Comparison of ENCODE assay signal across 17 cellular contexts in genomic region chr10:98433881-98434732, GRCh38. TPM values are rescaled to one million over a fixed set of nuclear protein-coding genes. Genes with fewer than 3 reads are reported as not detected.
DNase-seq lines count a peak whose midpoint lies in the region; ATAC-seq and TF ChIP-seq lines count a peak whose summit lies in the region.
"Had no signal": no experiment of that assay in that cellular context is flagged by ENCODE, and none has a peak within 500 bp of the region (broad histone marks: within the 10 kb centered on the region; RNA-seq: fewer than 3 reads in every experiment).

No MANE protein-coding gene starts in this region.

- 0 out of 4 replicates have a peak overlapping the region, but pooled peaks of 1 of the 2 experiments have one; percentile 8 for H4K8ac ChIP-seq in IMR-90 (ENCODE audit: low read depth in 2 of 2, low read length in 2 of 2)

- POLR2A ChIA-PET in IMR-90 (lab: Charles Lee; ENCODE audit: unreplicated experiment): no interaction called here

- no peak overlapping the region for H4K91ac ChIP-seq in IMR-90 (ENCODE audit: insufficient read depth, low read depth, low read length)

- no TSS peak for BruUV-seq in Calu3 (replicated peaks; lab: Mats Ljungman, UMichigan)
- no TSS peak for BruUV-seq in IMR-90 (replicated peaks; lab: Mats Ljungman, UMichigan)

- no peaks in the 10 kb centered on the region for H3K27me3 ChIP-seq in IMR-90 (ENCODE audit: control insufficient read depth, insufficient read depth, low read length)
- H3K27me3 ChIP-seq: MG63, right atrium auricular region had no signal

- no peak overlapping the region for H3K27ac Mint-ChIP-seq in Calu3 (ENCODE audit: unreplicated experiment)
- H3K27ac Mint-ChIP-seq in activated naive CD4-positive, alpha-beta T cell treated with anti-CD3 and anti-CD28 coated beads, Interleukin-2, amount 10 ng/mL, durations not matched to agents 7 days and 5 days: no peak overlapping the region
- H3K27ac Mint-ChIP-seq: activated CD4-positive, alpha-beta memory T cell treated with anti-CD3 and anti-CD28 coated beads, Interleukin-2, amount 10 ng/mL, durations not matched to agents 7 days and 5 days; immature natural killer cell had no signal

- in situ Hi-C loops in IMR-90 (cut with MboI; ENCODE audit: low sequenced_read_pairs) (no loop called here), astrocyte of the spinal cord (cut with HindIII; ENCODE audit: low sequenced_read_pairs) (no loop called here)

- H3K9me3 ChIP-seq in IMR-90 (ENCODE audit: control insufficient read depth, insufficient read depth, low read length): no peaks in the 10 kb centered on the region
- H3K9me3 ChIP-seq: MG63 had no signal

- no peaks in the 10 kb centered on the region for H3K9me3 Mint-ChIP-seq in Calu3 (ENCODE audit: low read depth, unreplicated experiment)
- H3K9me3 Mint-ChIP-seq in activated T-cell treated with anti-CD3 and anti-CD28 coated beads, Interleukin-2, amount 50 U/mL, for 4 hours: peaks cover 5% of the 10 kb centered on the region
- H3K9me3 Mint-ChIP-seq in activated naive CD4-positive, alpha-beta T cell treated with anti-CD3 and anti-CD28 coated beads, Interleukin-2, amount 10 ng/mL, durations not matched to agents 7 days and 5 days: peaks cover 3% of the 10 kb centered on the region

- H2BK120ac ChIP-seq in IMR-90 (ENCODE audit: low read depth, low read length): no peak overlapping the region; the same call in 1 of the 2 replicates

- TF ChIP-seq RAD21 in IMR-90 (IDR thresholded peaks at IDR 0.05; ENCODE audit: low read length): no peak

- H3K14ac ChIP-seq in IMR-90 (replicated peaks; ENCODE audit: low read depth, low read length): no peak overlapping the region

- no peak overlapping the region for H3K9ac ChIP-seq in IMR-90 (ENCODE audit: low read depth, low read length)

- peak; percentile 85 for ATAC-seq in IMR-90 (ENCODE audit: low read depth)
- no peak for ATAC-seq in activated T-cell treated with anti-CD3 and anti-CD28 coated beads, Interleukin-2, amount 50 U/mL, for 4 hours
- ATAC-seq in HG03175 (IDR thresholded peaks at IDR 0.05; ENCODE audit: unreplicated experiment): no peak

- intact Hi-C loops in Calu3 (cut with micrococcal nuclease; ENCODE audit: unreplicated experiment) (no loop called here), IMR-90 (cut with micrococcal nuclease) (no loop called here)

- no peak overlapping the region for H3K4me3 ChIP-seq in IMR-90 (ENCODE audit: insufficient read depth, low read depth, low read length)
- no peak overlapping the region for H3K4me3 ChIP-seq in astrocyte of the spinal cord (ENCODE audit: low read depth, low read length)
- H3K4me3 ChIP-seq: MG63, right atrium auricular region had no signal

- H3K4me2 ChIP-seq in IMR-90 (ENCODE audit: low read depth, low read length): no peak overlapping the region

- dilution Hi-C loops in IMR-90 (cut with HindIII; ENCODE audit: low sequenced_read_pairs, unreplicated experiment): no loop called here

- no peaks in the 10 kb centered on the region for H4K20me1 ChIP-seq in IMR-90 (ENCODE audit: insufficient read depth, low read length)

- H3K27ac ChIP-seq in IMR-90 (ENCODE audit: insufficient read depth, low read length): no peak overlapping the region; the same call in 1 of the 2 replicates
- H3K27ac ChIP-seq: right atrium auricular region had no signal

- H3K4me1 ChIP-seq in IMR-90 (ENCODE audit: control insufficient read depth, insufficient read depth, low read length): peaks cover 9% of the 10 kb centered on the region; the same call in 1 of the 2 replicates

- H3K18ac ChIP-seq in IMR-90 (ENCODE audit: low read depth, low read length): no peak overlapping the region

- peak overlapping the region; percentile 3; the same call in 1 of the 2 replicates for H2AK5ac ChIP-seq in IMR-90 (ENCODE audit: low read depth, low read length)

- CTCF ChIA-PET in Calu3 (lab: Charles Lee) (interaction anchor here (1.7 kb wide), 1 partner anchor 8 kb away, joined by 3 read pairs; no protein-coding TSS in a partner anchor), IMR-90 (lab: Yijun Ruan, JAX) (interaction anchor here (1.6 kb wide), 1 partner anchor 8 kb away, joined by 7 read pairs; no protein-coding TSS in a partner anchor)
- CTCF ChIA-PET in activated naive CD4-positive, alpha-beta T cell treated with anti-CD3 and anti-CD28 coated beads, Interleukin-2, amount 10 ng/mL, durations not matched to agents 7 days and 5 days (lab: Charles Lee): interaction anchor here (3.1 kb wide), 1 partner anchor 9 kb away, joined by 10 read pairs; no protein-coding TSS in a partner anchor

- no peak overlapping the region for H2BK15ac ChIP-seq in IMR-90 (ENCODE audit: low read depth, low read length)

- H3K4me3 Mint-ChIP-seq in Calu3 (ENCODE audit: low read depth, unreplicated experiment): no peak overlapping the region
- H3K4me3 Mint-ChIP-seq in activated T-cell treated with anti-CD3 and anti-CD28 coated beads, Interleukin-2, amount 50 U/mL, for 4 hours: no peak overlapping the region
- no peak overlapping the region for H3K4me3 Mint-ChIP-seq in activated naive CD4-positive, alpha-beta T cell treated with anti-CD3 and anti-CD28 coated beads, Interleukin-2, amount 10 ng/mL, durations not matched to agents 7 days and 5 days
- H3K4me3 Mint-ChIP-seq: activated CD4-positive, alpha-beta memory T cell treated with anti-CD3 and anti-CD28 coated beads, Interleukin-2, amount 10 ng/mL, durations not matched to agents 7 days and 5 days; immature natural killer cell had no signal

- H3K36me3 Mint-ChIP-seq in Calu3 (ENCODE audit: insufficient read depth, unreplicated experiment): peaks cover 20% of the 10 kb centered on the region
- H3K36me3 Mint-ChIP-seq in activated T-cell treated with anti-CD3 and anti-CD28 coated beads, Interleukin-2, amount 50 U/mL, for 4 hours (ENCODE audit: insufficient read depth): peaks cover 68% of the 10 kb centered on the region
- peaks cover 73% of the 10 kb centered on the region for H3K36me3 Mint-ChIP-seq in activated naive CD4-positive, alpha-beta T cell treated with anti-CD3 and anti-CD28 coated beads, Interleukin-2, amount 10 ng/mL, durations not matched to agents 7 days and 5 days

- TF ChIP-seq POLR2A in IMR-90 (IDR thresholded peaks at IDR 0.05; ENCODE audit: low read depth, low read length): no peak

- no peak overlapping the region for H2AK9ac ChIP-seq in IMR-90 (replicated peaks; ENCODE audit: low read depth, low read length, poor library complexity)

- no peak overlapping the region for H2BK20ac ChIP-seq in IMR-90 (ENCODE audit: low read depth, low read length)

- H3K4ac ChIP-seq in IMR-90 (ENCODE audit: low read depth, low read length): no peak overlapping the region

- 96% methylated on average over 5 of the region's 21 CpGs; no CpG with 5 or more reads in 1 of the 2 experiments for WGBS in IMR-90 (ENCODE audit: extremely low coverage in 2 of 2, insufficient read length in 1 of 2), 2 experiments

- H3K9me1 ChIP-seq in IMR-90 (ENCODE audit: insufficient read depth, low read length): peaks cover 15% of the 10 kb centered on the region

- no peak overlapping the region for H4K5ac ChIP-seq in IMR-90 (ENCODE audit: low read depth, low read length)

- peak overlapping the region; percentile 32 for H2BK5ac ChIP-seq in IMR-90 (ENCODE audit: low read depth, low read length, poor library complexity, severe bottlenecking)

- H3K79me1 ChIP-seq in IMR-90 (ENCODE audit: low read depth in 1 of 2, low read length in 2 of 2): peaks cover 3 to 7% of the 10 kb centered on the region in 2 experiments; a peak in 2 of 4 replicates

- peaks cover 8% of the 10 kb centered on the region for H3K4me1 Mint-ChIP-seq in Calu3 (ENCODE audit: low read depth, unreplicated experiment)
- H3K4me1 Mint-ChIP-seq in activated T-cell treated with anti-CD3 and anti-CD28 coated beads, Interleukin-2, amount 50 U/mL, for 4 hours (ENCODE audit: low read depth): peaks cover 3% of the 10 kb centered on the region
- no peaks in the 10 kb centered on the region for H3K4me1 Mint-ChIP-seq in activated naive CD4-positive, alpha-beta T cell treated with anti-CD3 and anti-CD28 coated beads, Interleukin-2, amount 10 ng/mL, durations not matched to agents 7 days and 5 days

- TF ChIP-seq CTCF in Calu3 (IDR thresholded peaks at IDR 0.05; ENCODE audit: unreplicated experiment) (no peak), IMR-90 (conservative IDR thresholded peaks at IDR 0.05; ENCODE audit: low read depth, low read length) (no peak), astrocyte of the spinal cord (IDR thresholded peaks at IDR 0.05; ENCODE audit: low read depth, low read length) (no peak)

- H3K27me3 Mint-ChIP-seq in Calu3 (ENCODE audit: unreplicated experiment): no peaks in the 10 kb centered on the region
- no peaks in the 10 kb centered on the region for H3K27me3 Mint-ChIP-seq in activated T-cell treated with anti-CD3 and anti-CD28 coated beads, Interleukin-2, amount 50 U/mL, for 4 hours (ENCODE audit: low read depth)
- H3K27me3 Mint-ChIP-seq in activated naive CD4-positive, alpha-beta T cell treated with anti-CD3 and anti-CD28 coated beads, Interleukin-2, amount 10 ng/mL, durations not matched to agents 7 days and 5 days: no peaks in the 10 kb centered on the region
- H3K27me3 Mint-ChIP-seq: activated CD4-positive, alpha-beta memory T cell treated with anti-CD3 and anti-CD28 coated beads, Interleukin-2, amount 10 ng/mL, durations not matched to agents 7 days and 5 days had no signal

- H3K36me3 ChIP-seq in IMR-90 (ENCODE audit: control insufficient read depth, insufficient read depth, low read length): peaks cover 61% of the 10 kb centered on the region

- peak overlapping the region; percentile 1 for H2AFZ ChIP-seq in IMR-90 (replicated peaks; ENCODE audit: low read length, poor library complexity)

- no peak overlapping the region for H3K23ac ChIP-seq in IMR-90 (ENCODE audit: low read depth, low read length)

- H3K56ac ChIP-seq in IMR-90 (ENCODE audit: extremely low read depth, insufficient read depth, low read length): no peak overlapping the region

- peak; percentile 18 for DNase-seq in Calu3
- DNase-seq in IMR-90: peak; percentile 84
- DNase-seq in astrocyte of the spinal cord (ENCODE audit: low read depth, low spot score): peak; percentile 67
- peak; percentile 33 to 60 for DNase-seq in lung microvascular endothelial cell (ENCODE audit: low read depth in 2 of 2)
- DNase-seq in activated T-cell treated with anti-CD3 and anti-CD28 coated beads, Interleukin-2, amount 50 U/mL, for 4 hours: no peak
- no peak for DNase-seq in NCI-H2081 treated with DMSO at 0.1 percent for 48 hours (lab: John Stamatoyannopoulos, UW)
- DNase-seq in activated naive CD4-positive, alpha-beta T cell treated with anti-CD3 and anti-CD28 coated beads, Interleukin-2, amount 10 ng/mL, durations not matched to agents 7 days and 5 days: no peak
- DNase-seq: activated CD4-positive, alpha-beta memory T cell treated with anti-CD3 and anti-CD28 coated beads, Interleukin-2, amount 10 ng/mL, durations not matched to agents 7 days and 5 days; amniotic stem cell; COR-L47; GF-D8; immature natural killer cell; MG63; NCI-H1930; NCI-H510A had no signal

RNA-seq across cellular contexts. Expression of gene HPS1, which starts 12.6 kb away (rescaled TPM):
- total RNA-seq in Calu3 (2022) (28.1 and 34.2 TPM in 2 replicates), IMR-90 (2012; rRNA removed) (14.0 and 15.8 TPM in 2 replicates), lung microvascular endothelial cell (17.9 and 18.1 TPM in 2 replicates)
- polyA plus RNA-seq in IMR-90 (2012; rRNA removed): 55.2 and 60.9 TPM in 2 replicates
- polyA plus RNA-seq in IMR-90 (2012; cell fraction: cytosol; rRNA removed): 48.7 and 61.4 TPM in 2 replicates
- 100 and 167 TPM in 2 replicates for polyA plus RNA-seq in IMR-90 (2012; cell fraction: nucleus; rRNA removed; ENCODE audit: low replicate concordance)
- total RNA-seq in activated T-cell treated with anti-CD3 and anti-CD28 coated beads, Interleukin-2, amount 50 U/mL, for 4 hours: 10 to 100 TPM; 59.2 to 64.2 (median 59.7) TPM

RNA-seq across cellular contexts. Expression of gene PYROXD2, which starts 19.1 kb away (rescaled TPM):
- total RNA-seq in Calu3 (2022) (7.0 and 10.1 TPM in 2 replicates), IMR-90 (2012; rRNA removed) (5.8 and 6.5 TPM in 2 replicates), lung microvascular endothelial cell (0.99 and 4.6 TPM in 2 replicates)
- 16.3 and 16.4 TPM in 2 replicates for polyA plus RNA-seq in IMR-90 (2012; rRNA removed)
- 11.1 and 18.4 TPM in 2 replicates for polyA plus RNA-seq in IMR-90 (2012; cell fraction: cytosol; rRNA removed)
- 78.4 and 95.1 TPM in 2 replicates for polyA plus RNA-seq in IMR-90 (2012; cell fraction: nucleus; rRNA removed; ENCODE audit: low replicate concordance)
- 1 to 10 TPM in 2 of 3 donors, under 1 TPM in 1; 0.84 to 3.2 (median 1.1) TPM for total RNA-seq in activated T-cell treated with anti-CD3 and anti-CD28 coated beads, Interleukin-2, amount 50 U/mL, for 4 hours

Comparison
In these comparisons a context has a peak if more than half of its experiments do, and no peak if none do; other contexts are left out.
1. DNase-seq: peak in Calu3 (single experiment), IMR-90 (single experiment), astrocyte of the spinal cord (single experiment) and lung microvascular endothelial cell (2 of 2); none in activated T-cell treated with anti-CD3 and anti-CD28 coated beads, Interleukin-2, amount 50 U/mL, for 4 hours (single experiment), NCI-H2081 treated with DMSO at 0.1 percent for 48 hours (single experiment) and activated naive CD4-positive, alpha-beta T cell treated with anti-CD3 and anti-CD28 coated beads, Interleukin-2, amount 10 ng/mL, durations not matched to agents 7 days and 5 days (single experiment).